In genomic region chr4:110641218-110641617, GRCh38 we compare ENCODE assay signal across 32 cellular contexts. TPM values are rescaled to one million over a fixed set of nuclear protein-coding genes. Genes with fewer than 3 reads are reported as not detected.
DNase-seq lines count a peak whose midpoint lies in the region; ATAC-seq, FAIRE-seq and TF ChIP-seq lines count a peak whose summit lies in the region.
"Had no signal": no experiment of that assay in that cellular context is flagged by ENCODE, and none has a peak within 500 bp of the region (broad histone marks: within the 10 kb centered on the region; RNA-seq: fewer than 3 reads in every experiment).

No MANE protein-coding gene starts in this region.

- H3K4me1 ChIP-seq in HUES6 (ENCODE audit: control insufficient read depth, insufficient read depth, low read length), result peaks cover 57% of the 10 kb centered on the region
- no peaks in the 10 kb centered on the region for H3K4me1 ChIP-seq in endothelial cell of umbilical vein (ENCODE audit: control insufficient read depth, extremely low read depth, insufficient read depth, low read length)
- peaks cover 22% of the 10 kb centered on the region for H3K4me1 ChIP-seq in mesenchymal stem cell (ENCODE audit: control insufficient read depth, insufficient read depth, low read depth, low read length)
- peaks cover 26% of the 10 kb centered on the region for H3K4me1 ChIP-seq in smooth muscle cell (ENCODE audit: low read depth)
- H3K4me1 ChIP-seq in adrenal gland (replicated peaks in 1 of 2), result peaks cover 0 to 6% of the 10 kb centered on the region in 2 donors
- H3K4me1 ChIP-seq: BE2C, psoas muscle had no signal

- H2BK12ac ChIP-seq in mesenchymal stem cell (ENCODE audit: low read length in 2 of 2), result no peak overlapping the region

- H3F3A ChIP-seq in smooth muscle cell (ENCODE audit: low read depth), result peaks cover 16% of the 10 kb centered on the region

- H3K4me1 Mint-ChIP-seq in activated CD4-positive, alpha-beta T cell treated with anti-CD3 and anti-CD28 coated beads for 36 hours, result no peaks in the 10 kb centered on the region
- H3K4me1 Mint-ChIP-seq: activated CD4-positive, alpha-beta memory T cell treated with anti-CD3 and anti-CD28 coated beads, Interleukin-2, amount 10 ng/mL, durations not matched to agents 7 days and 5 days; activated T-helper 17 cell treated with anti-CD3 and anti-CD28 coated beads, Interleukin-2, amount 50 U/mL, for 72 hours; stimulated activated naive CD8-positive, alpha-beta T cell treated with anti-CD3 and anti-CD28 coated beads, Interleukin-15, amount 100 ng/mL, for 72 hours had no signal

- H2AK5ac ChIP-seq in mesenchymal stem cell (ENCODE audit: low read length, severe bottlenecking), result no peak overlapping the region

- H3K79me1 ChIP-seq in mesenchymal stem cell (replicated peaks; ENCODE audit: low read length, poor library complexity, severe bottlenecking), result no peaks in the 10 kb centered on the region

- H3K18ac ChIP-seq in mesenchymal stem cell (ENCODE audit: low read depth in 1 of 2, low read length in 2 of 2), result no peak overlapping the region

- H3K9me3 ChIP-seq in HUES6 (ENCODE audit: control insufficient read depth, insufficient read depth, low read depth, low read length) (no peaks in the 10 kb centered on the region), endothelial cell of umbilical vein (replicated peaks; ENCODE audit: control insufficient read depth, insufficient read depth, low read length) (no peaks in the 10 kb centered on the region), mesenchymal stem cell (ENCODE audit: control insufficient read depth, low read length) (no peaks in the 10 kb centered on the region), smooth muscle cell (replicated peaks; ENCODE audit: low read depth) (no peaks in the 10 kb centered on the region), adrenal gland (replicated peaks in 1 of 3) (no peaks in the 10 kb centered on the region)
- H3K9me3 ChIP-seq: ascending aorta, BE2C, esophagus muscularis mucosa, neutrophil, psoas muscle, SJSA1, thyroid gland had no signal

- CTCF ChIA-PET in endothelial cell of umbilical vein (lab: Charles Lee), result no interaction called here
- CTCF ChIA-PET in activated CD4-positive, alpha-beta T cell treated with anti-CD3 and anti-CD28 coated beads for 36 hours (lab: Charles Lee), result interaction anchor here (0.6 kb wide), 1 partner anchor 860 kb away, joined by 4 read pairs; no protein-coding TSS in a partner anchor

- intact Hi-C loops in endothelial cell of umbilical vein (cut with micrococcal nuclease) (no loop called here), adrenal gland (cut with DNase I) (no loop called here)
- intact Hi-C loops in activated CD4-positive, alpha-beta T cell treated with anti-CD3 and anti-CD28 coated beads for 36 hours (cut with DNase I, micrococcal nuclease), result no loop called here

- peaks cover 4% of the 10 kb centered on the region for H3K36me3 Mint-ChIP-seq in activated CD4-positive, alpha-beta T cell treated with anti-CD3 and anti-CD28 coated beads for 36 hours (ENCODE audit: low read depth)

- H3K27me3 Mint-ChIP-seq in activated CD4-positive, alpha-beta T cell treated with anti-CD3 and anti-CD28 coated beads for 36 hours, result peaks cover 67% of the 10 kb centered on the region

- no peak overlapping the region for H3K4ac ChIP-seq in mesenchymal stem cell (ENCODE audit: low read depth in 1 of 2, low read length in 2 of 2)

- H3K27ac ChIP-seq in HUES6 (ENCODE audit: low read depth, low read length), result no peak overlapping the region
- no peak overlapping the region for H3K27ac ChIP-seq in endothelial cell of umbilical vein (ENCODE audit: insufficient read depth, low read depth, low read length)
- no peak overlapping the region for H3K27ac ChIP-seq in mesenchymal stem cell (ENCODE audit: low read length, poor library complexity, severe bottlenecking)
- peak overlapping the region; percentile 95 for H3K27ac ChIP-seq in smooth muscle cell (ENCODE audit: low read depth)
- H3K27ac ChIP-seq in adrenal gland, result no peak overlapping the region
- H3K27ac ChIP-seq: ascending aorta, coronary artery, esophagus muscularis mucosa, KMS-11, neutrophil, psoas muscle, SJSA1, thyroid gland had no signal

- H2BK120ac ChIP-seq in mesenchymal stem cell (ENCODE audit: low read depth, low read length), result no peak overlapping the region

- FAIRE-seq in endothelial cell of umbilical vein (lab: Jason Lieb, UNC), result no peak
- FAIRE-seq: frontal cortex, H54, TTC549 had no signal

- BruUV-seq in endothelial cell of umbilical vein (replicated peaks; lab: Mats Ljungman, UMichigan), result no TSS peak

- H3K4me3 Mint-ChIP-seq in activated CD4-positive, alpha-beta T cell treated with anti-CD3 and anti-CD28 coated beads for 36 hours, result no peak overlapping the region
- H3K4me3 Mint-ChIP-seq: activated CD4-positive, alpha-beta memory T cell treated with anti-CD3 and anti-CD28 coated beads, Interleukin-2, amount 10 ng/mL, durations not matched to agents 7 days and 5 days; activated naive CD8-positive, alpha-beta T cell; activated T-helper 17 cell treated with anti-CD3 and anti-CD28 coated beads, Interleukin-2, amount 50 U/mL, for 72 hours; effector memory CD8-positive, alpha-beta T cell; stimulated activated naive CD8-positive, alpha-beta T cell treated with anti-CD3 and anti-CD28 coated beads, Interleukin-15, amount 100 ng/mL, for 72 hours had no signal

- peak overlapping the region; percentile 84 for H3K4me3 ChIP-seq in HUES6 (ENCODE audit: low read depth, low read length)
- no peak overlapping the region for H3K4me3 ChIP-seq in endothelial cell of umbilical vein (replicated peaks in 1 of 3; ENCODE audit: insufficient read depth in 1 of 3, low read depth in 1 of 3, low read length in 3 of 3)
- no peak overlapping the region for H3K4me3 ChIP-seq in mesenchymal stem cell (ENCODE audit: insufficient read depth in 1 of 2, low read depth in 1 of 2, low read length in 2 of 2)
- peak overlapping the region; percentile 65 for H3K4me3 ChIP-seq in smooth muscle cell
- H3K4me3 ChIP-seq in adrenal gland, result no peak overlapping the region
- H3K4me3 ChIP-seq: ascending aorta, coronary artery, esophagus muscularis mucosa, psoas muscle, SJSA1, thyroid gland had no signal

- H3K27ac Mint-ChIP-seq in activated CD4-positive, alpha-beta T cell treated with anti-CD3 and anti-CD28 coated beads for 36 hours, result no peak overlapping the region
- H3K27ac Mint-ChIP-seq: activated CD4-positive, alpha-beta memory T cell treated with anti-CD3 and anti-CD28 coated beads, Interleukin-2, amount 10 ng/mL, durations not matched to agents 7 days and 5 days; activated naive CD8-positive, alpha-beta T cell; activated T-helper 17 cell treated with anti-CD3 and anti-CD28 coated beads, Interleukin-2, amount 50 U/mL, for 72 hours; effector memory CD8-positive, alpha-beta T cell; stimulated activated naive CD8-positive, alpha-beta T cell treated with anti-CD3 and anti-CD28 coated beads, Interleukin-15, amount 100 ng/mL, for 72 hours had no signal

- WGBS in mesenchymal stem cell, result 5% methylated on average over 15 of the region's 18 CpGs
- WGBS in smooth muscle cell (ENCODE audit: low lambda C conversion rate), result under 1% methylated on average over 18 of the region's 18 CpGs
- 3 to 12% (median 6%) methylated on average over 17 to 18 of the region's 18 CpGs for WGBS in adrenal gland, 4 donors

- H3K9ac ChIP-seq in HUES6 (ENCODE audit: low read length), result no peak overlapping the region
- no peak overlapping the region for H3K9ac ChIP-seq in endothelial cell of umbilical vein (replicated peaks; ENCODE audit: extremely low read depth, insufficient read depth, low read length)
- H3K9ac ChIP-seq in mesenchymal stem cell (ENCODE audit: low read length), result no peak overlapping the region
- H3K9ac ChIP-seq in smooth muscle cell (ENCODE audit: low read depth), result peak overlapping the region; percentile 94
- H3K9ac ChIP-seq: KMS-11 had no signal

- DNase-seq in endothelial cell of umbilical vein (ENCODE audit: low read depth, low spot score) (no peak), mesenchymal stem cell (no peak), smooth muscle cell (lab: John Stamatoyannopoulos, UW; ENCODE audit: unreplicated experiment) (no peak), adrenal gland (no peak), NCI-H774 (lab: John Stamatoyannopoulos, UW) (no peak)
- DNase-seq in activated CD4-positive, alpha-beta T cell treated with anti-CD3 and anti-CD28 coated beads for 36 hours, result no peak
- DNase-seq: activated CD4-positive, alpha-beta memory T cell treated with anti-CD3 and anti-CD28 coated beads, Interleukin-2, amount 10 ng/mL, durations not matched to agents 7 days and 5 days; activated CD4-positive, CD25-positive, alpha-beta regulatory T cell treated with anti-CD3 and anti-CD28 coated beads, Interleukin-2, amount 50 U/mL, for 72 hours; BE2C; effector memory CD8-positive, alpha-beta T cell; GDM1; NCI-H1417; NCI-H2081 treated with DMSO at 0.1 percent for 48 hours; NCI-H345; NCI-H748 treated with DMSO at 0.1 percent for 48 hours; psoas muscle; RPMI8226; stimulated activated naive CD8-positive, alpha-beta T cell treated with anti-CD3 and anti-CD28 coated beads, Interleukin-15, amount 100 ng/mL, for 72 hours; thyroid gland had no signal

- no peak overlapping the region for H3K23ac ChIP-seq in mesenchymal stem cell (ENCODE audit: low read length in 2 of 2)

- H3K14ac ChIP-seq in mesenchymal stem cell (ENCODE audit: low read length in 2 of 2), result no peak overlapping the region

- H3K4me2 ChIP-seq in endothelial cell of umbilical vein (ENCODE audit: insufficient read depth, low read length), result no peak overlapping the region
- H3K4me2 ChIP-seq in mesenchymal stem cell (ENCODE audit: low read length, poor library complexity, severe bottlenecking), result peak overlapping the region; percentile 5
- peak overlapping the region; percentile 98 for H3K4me2 ChIP-seq in smooth muscle cell
- H3K4me2 ChIP-seq: KMS-11 had no signal

- dilution Hi-C loops in endothelial cell of umbilical vein (cut with MboI; ENCODE audit: extremely low pct_ligation_motif_present, low sequenced_read_pairs), result no loop called here

- H3K79me2 ChIP-seq in endothelial cell of umbilical vein (ENCODE audit: control insufficient read depth, insufficient read depth, low read length) (no peaks in the 10 kb centered on the region), smooth muscle cell (ENCODE audit: low read depth) (peaks cover 85% of the 10 kb centered on the region)

- no peak for TF ChIP-seq POLR2A in endothelial cell of umbilical vein (IDR thresholded peaks at IDR 0.05; ENCODE audit: low read depth, low read length)
- TF ChIP-seq POLR2A in adrenal gland (IDR thresholded peaks at IDR 0.05), result no peak

- H3K27me3 ChIP-seq in HUES6 (ENCODE audit: control insufficient read depth, insufficient read depth, low read length) (peaks cover 71% of the 10 kb centered on the region), endothelial cell of umbilical vein (ENCODE audit: control insufficient read depth in 2 of 2, insufficient read depth in 2 of 2, low read length in 2 of 2) (peaks cover 76 to 96% of the 10 kb centered on the region in 2 experiments), mesenchymal stem cell (ENCODE audit: control insufficient read depth in 1 of 2, insufficient read depth in 1 of 2, low read length in 2 of 2) (peaks cover 43 to 89% of the 10 kb centered on the region in 2 experiments), smooth muscle cell (ENCODE audit: low read depth) (no peaks in the 10 kb centered on the region), adrenal gland (peaks cover 74% of the 10 kb centered on the region)
- H3K27me3 ChIP-seq: ascending aorta, SJSA1 had no signal

- no peak overlapping the region for H2AFZ ChIP-seq in endothelial cell of umbilical vein (ENCODE audit: low read depth, low read length)
- H2AFZ ChIP-seq in mesenchymal stem cell (ENCODE audit: low read depth, low read length), result no peak overlapping the region
- peak overlapping the region; percentile 85 for H2AFZ ChIP-seq in smooth muscle cell (ENCODE audit: low read depth)

- H3K9me3 Mint-ChIP-seq in activated CD4-positive, alpha-beta T cell treated with anti-CD3 and anti-CD28 coated beads for 36 hours (ENCODE audit: low read depth), result peaks cover 2% of the 10 kb centered on the region
- H3K9me3 Mint-ChIP-seq: activated CD4-positive, alpha-beta memory T cell treated with anti-CD3 and anti-CD28 coated beads, Interleukin-2, amount 10 ng/mL, durations not matched to agents 7 days and 5 days had no signal

- TF ChIP-seq CTCF in endothelial cell of umbilical vein (IDR thresholded peaks at IDR 0.05; ENCODE audit: extremely low read depth in 1 of 2, insufficient read depth in 1 of 2, low read depth in 1 of 2, low read length in 2 of 2) (no peak), smooth muscle cell (IDR thresholded peaks at IDR 0.05; ENCODE audit: borderline replicate concordance, insufficient read depth, poor library complexity, severe bottlenecking) (no peak), adrenal gland (IDR thresholded peaks at IDR 0.05) (no peak)

- H4K91ac ChIP-seq in mesenchymal stem cell (ENCODE audit: low read length), result no peak overlapping the region

- no peak overlapping the region for H2BK15ac ChIP-seq in mesenchymal stem cell (ENCODE audit: low read depth, poor library complexity, severe bottlenecking)

- ATAC-seq in activated CD4-positive, alpha-beta T cell treated with anti-CD3 and anti-CD28 coated beads for 36 hours, result no peak
- ATAC-seq: activated T-helper 17 cell treated with anti-CD3 and anti-CD28 coated beads, Interleukin-2, amount 50 U/mL, for 72 hours; effector memory CD8-positive, alpha-beta T cell; psoas muscle; stimulated activated naive CD8-positive, alpha-beta T cell treated with anti-CD3 and anti-CD28 coated beads, Interleukin-15, amount 100 ng/mL, for 72 hours had no signal

- POLR2A ChIA-PET in endothelial cell of umbilical vein (lab: Charles Lee), result no interaction called here
- POLR2A ChIA-PET in activated CD4-positive, alpha-beta T cell treated with anti-CD3 and anti-CD28 coated beads for 36 hours (lab: Charles Lee), result no interaction called here

- no peak overlapping the region for H4K8ac ChIP-seq in mesenchymal stem cell (ENCODE audit: low read length)

- H2BK5ac ChIP-seq in mesenchymal stem cell (ENCODE audit: low read depth, low read length, poor library complexity, severe bottlenecking), result no peak overlapping the region

- H4K20me1 ChIP-seq in endothelial cell of umbilical vein (replicated peaks; ENCODE audit: control insufficient read depth, extremely low read depth, insufficient read depth, low read length) (no peaks in the 10 kb centered on the region), smooth muscle cell (ENCODE audit: low read depth) (no peaks in the 10 kb centered on the region)

- H3K36me3 ChIP-seq in HUES6 (ENCODE audit: control insufficient read depth, insufficient read depth, low read length), result no peaks in the 10 kb centered on the region
- no peaks in the 10 kb centered on the region for H3K36me3 ChIP-seq in endothelial cell of umbilical vein (ENCODE audit: control insufficient read depth in 2 of 2, extremely low read depth in 1 of 2, insufficient read depth in 2 of 2, low read length in 2 of 2)
- H3K36me3 ChIP-seq in mesenchymal stem cell (ENCODE audit: control insufficient read depth in 1 of 2, insufficient read depth in 2 of 2, low read depth in 1 of 2, low read length in 2 of 2), result no peaks in the 10 kb centered on the region
- H3K36me3 ChIP-seq in smooth muscle cell (ENCODE audit: low read depth), result no peaks in the 10 kb centered on the region
- no peaks in the 10 kb centered on the region for H3K36me3 ChIP-seq in adrenal gland (replicated peaks in 1 of 2)
- H3K36me3 ChIP-seq: ascending aorta, BE2C, esophagus muscularis mucosa, neutrophil, thyroid gland had no signal

- H3K9me1 ChIP-seq in endothelial cell of umbilical vein (replicated peaks; ENCODE audit: control insufficient read depth, extremely low read depth, insufficient read depth, low read length), result no peaks in the 10 kb centered on the region

RNA-seq across cellular contexts. Expression of gene PITX2, which starts 18.3 kb away (rescaled TPM):
- total RNA-seq in endothelial cell of umbilical vein, result 0.31 and 0.35 TPM in 2 replicates
- polyA plus RNA-seq in endothelial cell of umbilical vein, result 0.04 and 0.11 TPM in 2 replicates
- 0.09 TPM in 1 of 2 replicates, not detected in the other for polyA plus RNA-seq in endothelial cell of umbilical vein (2011; cell fraction: cytosol; rRNA removed)
- polyA plus RNA-seq in endothelial cell of umbilical vein (2011; cell fraction: nucleus; rRNA removed), result 0.16 and 0.18 TPM in 2 replicates
- not detected in 2 replicates for polyA plus RNA-seq in endothelial cell of umbilical vein (2012)
- not detected in 2 replicates for polyA minus RNA-seq in endothelial cell of umbilical vein
- 3.9 TPM for polyA minus RNA-seq in endothelial cell of umbilical vein (2011; cell fraction: cytosol; rRNA and poly(A)+ RNA removed)
- polyA minus RNA-seq in endothelial cell of umbilical vein (2011; cell fraction: nucleus; rRNA and poly(A)+ RNA removed), result not detected in 2 replicates
- 26.4 TPM for polyA plus RNA-seq in mesenchymal stem cell (2013, experiment 1 of 2)
- polyA plus RNA-seq in mesenchymal stem cell (2013, experiment 2 of 2), result 25.9 TPM
- 269 and 289 TPM in 2 replicates for total RNA-seq in smooth muscle cell
- 382 and 543 TPM in 2 replicates for polyA plus RNA-seq in smooth muscle cell
- total RNA-seq in activated CD4-positive, alpha-beta T cell treated with anti-CD3 and anti-CD28 coated beads for 36 hours, result under 1 TPM in 1 of 2 experiments, not detected in 1; 0.09 TPM
- total RNA-seq in adrenal gland, result not detected
- not detected for polyA plus RNA-seq in adrenal gland
- total RNA-seq: ascending aorta, frontal cortex, lung microvascular endothelial cell, thyroid gland had no signal

Comparison
In these comparisons a context has a peak if more than half of its experiments do, and no peak if none do; other contexts are left out.
1. H3K4me3 ChIP-seq: peak in HUES6 (single experiment) and smooth muscle cell (single experiment); none in endothelial cell of umbilical vein (0 of 3), mesenchymal stem cell (0 of 2) and adrenal gland (0 of 4).
2. RNA of gene PITX2, which starts 18.3 kb away (total RNA-seq): 269 to 289 TPM in smooth muscle cell; 0.31 to 0.35 TPM in endothelial cell of umbilical vein, 0.09 TPM in activated CD4-positive, alpha-beta T cell treated with anti-CD3 and anti-CD28 coated beads for 36 hours and not detected in adrenal gland; every median in the first group is over 100 times any median in the second.